ENCODE assay signal across 8 cellular contexts in the genomic region with DNA sequence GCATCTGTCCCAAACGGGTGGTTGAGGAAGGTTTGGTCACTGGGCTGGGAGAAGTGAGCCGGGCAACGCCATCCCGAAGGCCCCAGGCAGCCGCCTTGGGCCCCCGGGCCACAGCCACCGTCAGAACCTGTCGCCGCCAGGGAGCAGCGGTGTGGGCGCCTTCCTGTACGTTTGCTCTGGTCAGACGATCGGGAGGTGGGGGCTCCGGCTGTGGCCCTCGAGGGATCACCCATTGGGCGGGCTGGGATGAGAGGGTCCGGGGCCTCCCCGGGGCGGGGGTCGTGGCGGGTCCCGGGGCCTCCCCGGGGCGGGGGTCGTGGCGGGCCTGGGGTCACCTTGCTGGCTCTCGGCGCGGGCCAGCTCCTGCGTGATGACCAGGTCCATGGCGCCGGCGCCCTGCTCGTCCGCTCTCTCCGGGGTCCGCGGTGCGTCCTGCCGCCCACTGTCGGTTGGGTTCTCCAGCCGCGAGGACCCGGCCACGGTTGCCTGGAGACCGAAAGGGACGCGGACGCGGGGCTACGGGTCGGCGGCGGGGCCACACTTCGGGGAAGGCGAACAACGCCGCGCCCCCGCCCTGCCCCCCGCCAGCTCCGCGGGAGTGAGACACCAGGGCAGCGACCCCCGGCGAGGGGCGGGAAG. TPM values are rescaled to one million over a fixed set of nuclear protein-coding genes. Genes with fewer than 3 reads are reported as not detected.
DNase-seq lines count a peak whose midpoint lies in the region; ATAC-seq, FAIRE-seq and TF ChIP-seq lines count a peak whose summit lies in the region.

A gene (minus strand): TSS at position 470 of the 639 bp plus-strand sequence. CDS start 86 bp downstream, at position 384.

- H3K4me1 Mint-ChIP-seq in activated T-cell treated with anti-CD3 and anti-CD28 coated beads, Interleukin-2, amount 50 U/mL, for 4 hours (ENCODE audit: low read depth), result peaks cover 3% of the 10 kb centered on the region
- H3K4me1 Mint-ChIP-seq in activated T-helper 2 cell treated with anti-CD3 and anti-CD28 coated beads, Interferon-gamma antibody, Interleukin-2, Interleukin-4, amounts not matched to agents 10 μg/mL and 5 μg/mL and 100 μg/mL, durations not matched to agents 14 hours and 24 hours and 36 hours (ENCODE audit: low read depth), result peaks cover 3% of the 10 kb centered on the region

- no peak for DNase-seq in activated T-cell treated with anti-CD3 and anti-CD28 coated beads, Interleukin-2, amount 50 U/mL, for 4 hours
- DNase-seq in activated T-cell treated with anti-CD3 and anti-CD28 coated beads, Interleukin-2, amount 50 U/mL, for 1 hour, result no peak
- no peak for DNase-seq in activated T-helper 2 cell treated with anti-CD3 and anti-CD28 coated beads, Interferon-gamma antibody, Interleukin-2, Interleukin-4, amounts not matched to agents 10 μg/mL and 5 μg/mL and 100 μg/mL, durations not matched to agents 14 hours and 24 hours and 36 hours (ENCODE audit: low spot score)
- DNase-seq in globus pallidus (ENCODE audit: low spot score) (peak; percentile 16), small intestine (no peak), NCI-H446 (lab: John Stamatoyannopoulos, UW) (no peak), pons (ENCODE audit: low spot score) (no peak)

- no peak within 1 kb of the TSS for H3K27ac Mint-ChIP-seq in activated T-helper 2 cell treated with anti-CD3 and anti-CD28 coated beads, Interferon-gamma antibody, Interleukin-2, Interleukin-4, amounts not matched to agents 10 μg/mL and 5 μg/mL and 100 μg/mL, durations not matched to agents 14 hours and 24 hours and 36 hours

- WGBS in small intestine, 3 donors, result 4 to 6% (median 6%) methylated on average over 38 to 68 of the region's 68 CpGs

- H3K9me3 ChIP-seq in neutrophil (no peaks in the 10 kb centered on the region), small intestine (ENCODE audit: control insufficient read depth, low read depth) (no peaks in the 10 kb centered on the region)

- intact Hi-C loops in activated T-helper 2 cell treated with anti-CD3 and anti-CD28 coated beads, Interferon-gamma antibody, Interleukin-2, Interleukin-4, amounts not matched to agents 10 μg/mL and 5 μg/mL and 100 μg/mL, durations not matched to agents 14 hours and 24 hours and 36 hours (cut with micrococcal nuclease), result no loop called here

- H3K9me3 Mint-ChIP-seq in activated T-cell treated with anti-CD3 and anti-CD28 coated beads, Interleukin-2, amount 50 U/mL, for 4 hours, result no peaks in the 10 kb centered on the region
- H3K9me3 Mint-ChIP-seq in activated T-helper 2 cell treated with anti-CD3 and anti-CD28 coated beads, Interferon-gamma antibody, Interleukin-2, Interleukin-4, amounts not matched to agents 10 μg/mL and 5 μg/mL and 100 μg/mL, durations not matched to agents 14 hours and 24 hours and 36 hours, result no peaks in the 10 kb centered on the region

- no peak for TF ChIP-seq CTCF in neutrophil (IDR thresholded peaks at IDR 0.05)

- peaks cover 0 to 4% of the 10 kb centered on the region in 2 experiments for H3K4me1 ChIP-seq in neutrophil (ENCODE audit: control insufficient read depth in 1 of 2, insufficient read depth in 1 of 2, low read depth in 1 of 2, low read length in 1 of 2)
- no peaks in the 10 kb centered on the region for H3K4me1 ChIP-seq in small intestine (ENCODE audit: control insufficient read depth in 2 of 2, insufficient read depth in 1 of 2, low read depth in 1 of 2, low read length in 1 of 2)

- H3K36me3 ChIP-seq in neutrophil, result no peaks in the 10 kb centered on the region
- no peaks in the 10 kb centered on the region for H3K36me3 ChIP-seq in small intestine (ENCODE audit: control insufficient read depth in 2 of 2, insufficient read depth in 2 of 2, low read length in 2 of 2)

- peaks cover 89% of the 10 kb centered on the region for H3K27me3 ChIP-seq in neutrophil
- H3K27me3 ChIP-seq in small intestine (ENCODE audit: control insufficient read depth in 2 of 2, insufficient read depth in 2 of 2, low read length in 2 of 2), result peaks cover 4 to 9% of the 10 kb centered on the region in 2 donors

- peak in 1 of 2 donors; percentile 10 for ATAC-seq in activated T-cell treated with anti-CD3 and anti-CD28 coated beads, Interleukin-2, amount 50 U/mL, for 4 hours

- H3K27ac ChIP-seq in neutrophil (no peak within 1 kb of the TSS), small intestine (ENCODE audit: low read depth in 1 of 2, low read length in 1 of 2) (no peak within 1 kb of the TSS)

- peak within 1 kb of the TSS; percentile 80 for H3K4me3 Mint-ChIP-seq in activated T-cell treated with anti-CD3 and anti-CD28 coated beads, Interleukin-2, amount 50 U/mL, for 4 hours
- H3K4me3 Mint-ChIP-seq in activated T-helper 2 cell treated with anti-CD3 and anti-CD28 coated beads, Interferon-gamma antibody, Interleukin-2, Interleukin-4, amounts not matched to agents 10 μg/mL and 5 μg/mL and 100 μg/mL, durations not matched to agents 14 hours and 24 hours and 36 hours (ENCODE audit: low read depth), result peak within 1 kb of the TSS; percentile 51

- peaks cover 64% of the 10 kb centered on the region for H3K27me3 Mint-ChIP-seq in activated T-cell treated with anti-CD3 and anti-CD28 coated beads, Interleukin-2, amount 50 U/mL, for 4 hours (ENCODE audit: low read depth)
- H3K27me3 Mint-ChIP-seq in activated T-helper 2 cell treated with anti-CD3 and anti-CD28 coated beads, Interferon-gamma antibody, Interleukin-2, Interleukin-4, amounts not matched to agents 10 μg/mL and 5 μg/mL and 100 μg/mL, durations not matched to agents 14 hours and 24 hours and 36 hours (ENCODE audit: low read depth), result peaks cover 28% of the 10 kb centered on the region

- FAIRE-seq in small intestine (lab: Jason Lieb, UNC), result no peak

- H3K4me3 ChIP-seq in neutrophil (ENCODE audit: low read depth in 1 of 2, low read length in 1 of 2), result peak within 1 kb of the TSS; percentile 17 to 41
- H3K4me3 ChIP-seq in small intestine (ENCODE audit: low read depth in 1 of 2, low read length in 2 of 2), result peak within 1 kb of the TSS in 1 of 2 donors; percentile 2

- no peaks in the 10 kb centered on the region for H3K36me3 Mint-ChIP-seq in activated T-cell treated with anti-CD3 and anti-CD28 coated beads, Interleukin-2, amount 50 U/mL, for 4 hours (ENCODE audit: insufficient read depth)
- no peaks in the 10 kb centered on the region for H3K36me3 Mint-ChIP-seq in activated T-helper 2 cell treated with anti-CD3 and anti-CD28 coated beads, Interferon-gamma antibody, Interleukin-2, Interleukin-4, amounts not matched to agents 10 μg/mL and 5 μg/mL and 100 μg/mL, durations not matched to agents 14 hours and 24 hours and 36 hours (ENCODE audit: low read depth)

RNA-seq across cellular contexts. Expression of the gene that starts here (rescaled TPM):
- under 1 TPM; 0.22 to 0.53 (median 0.42) TPM for total RNA-seq in activated T-cell treated with anti-CD3 and anti-CD28 coated beads, Interleukin-2, amount 50 U/mL, for 4 hours
- not detected in 2 replicates for total RNA-seq in activated T-helper 2 cell treated with anti-CD3 and anti-CD28 coated beads, Interferon-gamma antibody, Interleukin-2, Interleukin-4, amounts not matched to agents 10 μg/mL and 5 μg/mL and 100 μg/mL, durations not matched to agents 14 hours and 24 hours and 36 hours
- polyA plus RNA-seq in small intestine, result under 1 TPM in 1 of 3 donors, not detected in 2; 0.27 TPM
